In genomic region chr5:58984009-58984525, GRCh38 we compare ENCODE assay signal across 20 cellular contexts.
"Had no signal": no experiment of that assay in that cellular context is flagged by ENCODE, and none has a peak within 500 bp of the region (broad histone marks: within the 10 kb centered on the region; RNA-seq: fewer than 3 reads in every experiment).

No MANE protein-coding gene starts in this region.

- ATAC-seq: foreskin keratinocyte; left lobe of liver; naive thymus-derived CD8-positive, alpha-beta T cell; upper lobe of right lung had no signal

- DNase-seq: activated CD4-positive, alpha-beta T cell treated with anti-CD3 and anti-CD28 coated beads, Interleukin-2, amount 50 U/mL, for 4 hours; activated gamma-delta T cell; brain microvascular endothelial cell; central memory CD4-positive, alpha-beta T cell; dermis blood vessel endothelial cell; effector CD8-positive, alpha-beta T cell; erythroblast; naive thymus-derived CD8-positive, alpha-beta T cell; ovary; spleen; stimulated activated CD4-positive, alpha-beta T cell treated with anti-CD3 and anti-CD28 coated beads, Interleukin-4, amount 100 ng/mL, for 24 hours; stimulated activated naive CD4-positive, alpha-beta T cell treated with Interleukin-2 at 50 U/mL for 16 hours; T-helper 9 cell; upper lobe of right lung had no signal

- H3K36me3 ChIP-seq: ascending aorta, ovary, prostate gland had no signal

- H3K27ac ChIP-seq: ascending aorta, brain microvascular endothelial cell, foreskin keratinocyte, neutrophil, ovary, prostate gland, spleen, upper lobe of right lung had no signal

- H3K4me3 ChIP-seq: ascending aorta, lung, ovary, prostate gland, spleen, upper lobe of right lung had no signal

- H3K9me3 ChIP-seq: ascending aorta, neutrophil, ovary, prostate gland, spleen, upper lobe of right lung had no signal

- H3K4me1 ChIP-seq: ascending aorta, foreskin keratinocyte, prostate gland, spleen, upper lobe of right lung had no signal

- H3K27me3 ChIP-seq: ascending aorta, brain microvascular endothelial cell, foreskin keratinocyte, neutrophil, ovary, spleen, upper lobe of right lung had no signal
